1 cellular context compared by ENCODE assay signal in genomic region chr6:26055670-26056582, GRCh38.
TF ChIP-seq lines count a peak whose summit lies in the region.

No MANE protein-coding gene starts in this region.

TF ChIP-seq in K562, 482 proteins besides CTCF, POLR2A, EP300 and RAD21 (continued from another document and continues in another):
- TF ChIP-seq ZNF764 (CRISPR knock-in tag; IDR thresholded peaks at IDR 0.05; ENCODE audit: low read depth) (peak; percentile 84), HNRNPLL (IDR thresholded peaks at IDR 0.05; ENCODE audit: low read depth, low read length, poor library complexity, severe bottlenecking) (peak; percentile 90), KHSRP (IDR thresholded peaks at IDR 0.05) (no peak), ZNF780A (CRISPR knock-in tag; IDR thresholded peaks at IDR 0.05) (peak; percentile 82; the same call in 1 of the 2 replicates), ZNF253 (CRISPR knock-in tag; conservative IDR thresholded peaks at IDR 0.05) (peak; percentile 78), TCF7 (IDR thresholded peaks at IDR 0.05; ENCODE audit: borderline replicate concordance) (peak; percentile 55; the same call in 1 of the 2 replicates), DEAF1 (CRISPR knock-in tag; IDR thresholded peaks at IDR 0.05) (peak; percentile 38), PML (IDR thresholded peaks at IDR 0.05; ENCODE audit: low read length) (peak; percentile 98), KDM2B (CRISPR knock-in tag; IDR thresholded peaks at IDR 0.05) (peak; percentile 67; the same call in 1 of the 2 replicates), ETV1 (tag; conservative IDR thresholded peaks at IDR 0.05; ENCODE audit: low read depth) (peak; percentile 19; the same call in 1 of the 2 replicates), POLR3G (IDR thresholded peaks at IDR 0.05; ENCODE audit: extremely low read depth, insufficient read length, insufficient replicate concordance) (no peak), BRCA1 (IDR thresholded peaks at IDR 0.05) (no peak), BRCA1 (CRISPR knock-in tag; IDR thresholded peaks at IDR 0.05) (peak; percentile 71; the same call in 1 of the 2 replicates), ETS2 (tag; IDR thresholded peaks at IDR 0.05; ENCODE audit: borderline replicate concordance, poor library complexity, severe bottlenecking) (no peak), HIVEP1 (CRISPR knock-in tag; IDR thresholded peaks at IDR 0.05) (no peak; the same call in 1 of the 2 replicates), ZNF77 (CRISPR knock-in tag; IDR thresholded peaks at IDR 0.05) (0 out of 2 replicates have a peak, but pooled peaks have one; percentile 80), POLR2G (IDR thresholded peaks at IDR 0.05; ENCODE audit: low read depth, low read length) (peak; percentile 98), ZNF507 (tag; conservative IDR thresholded peaks at IDR 0.05) (no peak), PCBP2 (IDR thresholded peaks at IDR 0.05; ENCODE audit: low read depth, low read length, poor library complexity, severe bottlenecking) (no peak), SPI1 (IDR thresholded peaks at IDR 0.05; ENCODE audit: borderline replicate concordance, low read depth, low read length) (0 out of 2 replicates have a peak, but pooled peaks have one; percentile 6), MGA (IDR thresholded peaks at IDR 0.05) (no peak; the same call in 1 of the 2 replicates), RB1 (IDR thresholded peaks at IDR 0.05; ENCODE audit: low read depth) (peak; percentile 16; the same call in 1 of the 2 replicates), KAT7 (CRISPR knock-in tag; IDR thresholded peaks at IDR 0.05; ENCODE audit: borderline replicate concordance) (peak; percentile 64), SMAD4 (CRISPR knock-in tag; conservative IDR thresholded peaks at IDR 0.05) (peak; percentile 75), FOXO4 (CRISPR knock-in tag; IDR thresholded peaks at IDR 0.05) (0 out of 2 replicates have a peak, but pooled peaks have one; percentile 18), TEAD1 (CRISPR knock-in tag; IDR thresholded peaks at IDR 0.05) (peak in 1 of 2 experiments; percentile 39; a peak in 2 of 4 replicates), NRF1 (conservative IDR thresholded peaks at IDR 0.05 in 1 of 2, IDR thresholded peaks at IDR 0.05 in 1 of 2) (peak; percentile 71 to 72), CTBP1 (IDR thresholded peaks at IDR 0.05; ENCODE audit: borderline replicate concordance) (peak; percentile 65), CHD7 (IDR thresholded peaks at IDR 0.05; ENCODE audit: low read depth, low read length) (peak; percentile 37), ATF7 (IDR thresholded peaks at IDR 0.05) (peak; percentile 43), POU5F1 (IDR thresholded peaks at IDR 0.05; ENCODE audit: borderline replicate concordance, low read depth, low read length, partially characterized antibody) (no peak), RFX7 (CRISPR knock-in tag; IDR thresholded peaks at IDR 0.05) (peak; percentile 57; the same call in 1 of the 2 replicates)
